10 cellular contexts compared by ENCODE assay signal in genomic region chr5:72767289-72768010, GRCh38. TPM values are rescaled to one million over a fixed set of nuclear protein-coding genes. Genes with fewer than 3 reads are reported as not detected.
DNase-seq lines count a peak whose midpoint lies in the region; ATAC-seq and TF ChIP-seq lines count a peak whose summit lies in the region.
"Had no signal": no experiment of that assay in that cellular context is flagged by ENCODE, and none has a peak within 500 bp of the region (broad histone marks: within the 10 kb centered on the region; RNA-seq: fewer than 3 reads in every experiment).

No MANE protein-coding gene starts in this region.

- H3K27me3 ChIP-seq in H7 (ENCODE audit: control insufficient read depth, insufficient read depth, low read length) (no peaks in the 10 kb centered on the region), adrenal gland (no peaks in the 10 kb centered on the region), foreskin keratinocyte (no peaks in the 10 kb centered on the region)
- H3K27me3 ChIP-seq: gastroesophageal sphincter, right atrium auricular region had no signal

- DNase-seq in H7: peak; percentile 3
- DNase-seq in NCI-H2029 treated with DMSO at 0.1 percent for 48 hours (lab: John Stamatoyannopoulos, UW): peak; percentile 94
- DNase-seq in adrenal gland: peak in 5 of 7 donors; percentile 9 to 53 (median 24)
- peak in 1 of 3 donors; percentile 10 for DNase-seq in mucosa of descending colon
- no peak for DNase-seq in stimulated activated naive CD4-positive, alpha-beta T cell treated with Interleukin-2 at 50 U/mL for 16 hours (lab: John Stamatoyannopoulos, UW)
- DNase-seq in foreskin keratinocyte: no peak
- DNase-seq: activated CD4-positive, CD25-positive, alpha-beta regulatory T cell had no signal

- no peaks in the 10 kb centered on the region for H3K36me3 ChIP-seq in H7 (replicated peaks; ENCODE audit: control insufficient read depth, insufficient read depth, low read length)
- H3K36me3 ChIP-seq in adrenal gland (replicated peaks in 1 of 2): no peaks in the 10 kb centered on the region
- H3K36me3 ChIP-seq in mucosa of descending colon (ENCODE audit: low read depth): no peaks in the 10 kb centered on the region
- H3K36me3 ChIP-seq: gastroesophageal sphincter, right atrium auricular region had no signal

- H3K27ac ChIP-seq in adrenal gland: no peak overlapping the region
- H3K27ac ChIP-seq in foreskin keratinocyte: no peak overlapping the region
- H3K27ac ChIP-seq: gastroesophageal sphincter, right atrium auricular region had no signal

- 49 to 59% (median 50%) methylated on average over 7 of the region's 7 CpGs for WGBS in adrenal gland, 4 donors

- no peak for TF ChIP-seq POLR2A in adrenal gland (IDR thresholded peaks at IDR 0.05)

- no peaks in the 10 kb centered on the region for H3K9me3 ChIP-seq in adrenal gland (replicated peaks in 1 of 3)
- no peaks in the 10 kb centered on the region for H3K9me3 ChIP-seq in mucosa of descending colon

- no peak for TF ChIP-seq CTCF in adrenal gland (IDR thresholded peaks at IDR 0.05)
- TF ChIP-seq CTCF in mucosa of descending colon (IDR thresholded peaks at IDR 0.05): no peak
- TF ChIP-seq CTCF in foreskin keratinocyte (conservative IDR thresholded peaks at IDR 0.05): no peak

- H3K4me3 ChIP-seq in H7 (ENCODE audit: insufficient read depth, low read depth, low read length): no peak overlapping the region
- H3K4me3 ChIP-seq in adrenal gland: no peak overlapping the region
- no peak overlapping the region for H3K4me3 ChIP-seq in mucosa of descending colon
- H3K4me3 ChIP-seq: gastroesophageal sphincter, right atrium auricular region had no signal

- intact Hi-C loops in adrenal gland (cut with DNase I) (no loop called here), mucosa of descending colon (cut with DNase I, micrococcal nuclease) (no loop called here)

- H3K4me1 ChIP-seq in adrenal gland (replicated peaks in 1 of 2): no peaks in the 10 kb centered on the region
- H3K4me1 ChIP-seq in mucosa of descending colon (ENCODE audit: low read depth): no peaks in the 10 kb centered on the region
- H3K4me1 ChIP-seq in foreskin keratinocyte: no peaks in the 10 kb centered on the region
- H3K4me1 ChIP-seq: gastroesophageal sphincter, right atrium auricular region had no signal

- ATAC-seq in mucosa of descending colon (peak; percentile 62), HG03469 (IDR thresholded peaks at IDR 0.05; ENCODE audit: unreplicated experiment) (no peak), foreskin keratinocyte (no peak)
- ATAC-seq: gastroesophageal sphincter had no signal

RNA-seq across cellular contexts. Expression of gene TNPO1, which starts 49.0 kb away (rescaled TPM):
- total RNA-seq in H7 (2014; rRNA removed; shearing (Covaris generic)): 173 and 181 TPM in 2 replicates
- total RNA-seq in adrenal gland (100 to 1,000 TPM in 3 of 8 donors, 10 to 100 TPM in 5; 76.1 to 228 (median 83.5) TPM), mucosa of descending colon (10 to 100 TPM; 69.4 to 95.1 (median 76.8) TPM), foreskin keratinocyte (107 and 115 TPM in 2 replicates)
- polyA plus RNA-seq in adrenal gland (10 to 100 TPM in 1 of 3 donors, 1 to 10 TPM in 2; 4.7 to 76.5 (median 7.2) TPM), foreskin keratinocyte (22.3 and 26.7 TPM in 2 replicates)

Comparison
In these comparisons a context has a peak if more than half of its experiments do, and no peak if none do; other contexts are left out.
1. DNase-seq: peak in H7 (single experiment), NCI-H2029 treated with DMSO at 0.1 percent for 48 hours (single experiment) and adrenal gland (5 of 7); none in stimulated activated naive CD4-positive, alpha-beta T cell treated with Interleukin-2 at 50 U/mL for 16 hours (single experiment) and foreskin keratinocyte (0 of 2).